ENCODE assay signal across 8 cellular contexts in the genomic region with DNA sequence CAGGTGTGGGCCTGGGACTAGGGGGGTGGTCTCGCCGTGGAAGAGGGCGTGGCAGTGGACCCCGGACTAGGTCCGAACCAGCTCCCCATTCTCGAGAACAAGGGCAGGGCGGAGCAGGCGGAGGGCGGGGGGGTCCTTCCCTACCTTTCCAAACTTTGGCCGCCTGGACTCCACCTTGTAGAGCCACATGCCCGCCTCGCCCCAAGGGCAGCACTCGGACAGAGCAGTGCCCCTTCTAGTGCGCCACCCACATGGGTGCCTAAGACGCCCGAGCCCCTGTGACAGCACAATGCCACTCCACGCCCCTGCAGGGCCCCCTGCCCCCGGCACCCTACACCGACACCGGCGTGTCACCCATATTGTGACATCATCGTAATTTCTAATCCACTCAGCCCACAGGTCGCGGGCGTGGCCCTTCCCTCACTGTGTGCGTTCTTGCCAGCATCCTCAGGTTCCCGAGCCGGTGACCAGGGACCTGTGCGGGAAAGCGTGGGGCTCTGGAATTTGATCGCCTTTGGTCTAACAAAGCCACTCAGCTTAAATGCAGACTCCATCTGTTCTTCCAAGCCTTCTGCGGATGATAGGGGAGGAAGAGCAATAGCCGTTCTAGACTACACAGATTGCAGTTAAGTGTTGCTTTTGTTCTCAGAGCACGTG. TPM values are rescaled to one million over a fixed set of nuclear protein-coding genes. Genes with fewer than 3 reads are reported as not detected.
DNase-seq lines count a peak whose midpoint lies in the region; ATAC-seq and TF ChIP-seq lines count a peak whose summit lies in the region.

No MANE protein-coding gene starts in this region.

- H3K27me3 ChIP-seq in DND-41 (ENCODE audit: insufficient read depth, low read length, poor library complexity) = no peaks in the 10 kb centered on the region
- no peaks in the 10 kb centered on the region for H3K27me3 ChIP-seq in trophoblast cell (ENCODE audit: insufficient read depth, low read length)

- H2BK12ac ChIP-seq in trophoblast cell (ENCODE audit: low read length) = peak overlapping the region; percentile 61

- TF ChIP-seq CTCF in DND-41 (IDR thresholded peaks at IDR 0.05; ENCODE audit: borderline replicate concordance, extremely low read depth, low read length, poor library complexity, severe bottlenecking) = no peak

- H3K4me1 ChIP-seq in DND-41 (ENCODE audit: insufficient read depth, low read length) (peaks cover 39% of the 10 kb centered on the region), trophoblast cell (ENCODE audit: control insufficient read depth in 1 of 2, insufficient read depth in 2 of 2, low read length in 2 of 2) (peaks cover 4 to 12% of the 10 kb centered on the region in 2 experiments)

- H3K23ac ChIP-seq in trophoblast cell (ENCODE audit: low read length) = no peak overlapping the region

- peaks cover 33% of the 10 kb centered on the region for H4K20me1 ChIP-seq in DND-41 (ENCODE audit: insufficient read depth, low read length)

- peak overlapping the region; percentile 78 for H3K14ac ChIP-seq in trophoblast cell (ENCODE audit: low read length)

- peak overlapping the region; percentile 42 for H3K4ac ChIP-seq in trophoblast cell (ENCODE audit: low read depth, low read length)

- peak overlapping the region; percentile 95 for H4K8ac ChIP-seq in trophoblast cell (ENCODE audit: low read depth, low read length)

- H4K12ac ChIP-seq in trophoblast cell (ENCODE audit: low read depth, low read length) = peak overlapping the region; percentile 95

- peak overlapping the region; percentile 67 for H2AFZ ChIP-seq in DND-41 (ENCODE audit: low read depth, low read length)
- peak overlapping the region; percentile 91 for H2AFZ ChIP-seq in trophoblast cell (ENCODE audit: insufficient read depth, low read length, poor library complexity)

- no CpG with 5 or more reads among the region's 34 CpGs for WGBS in trophoblast cell (ENCODE audit: extremely low coverage, insufficient coverage, insufficient read length)

- H2BK120ac ChIP-seq in trophoblast cell (ENCODE audit: insufficient read depth, low read length, poor library complexity) = peak overlapping the region; percentile 73

- H3K4me2 ChIP-seq in DND-41 (ENCODE audit: insufficient read depth, low read length) (peak overlapping the region; percentile 70), trophoblast cell (ENCODE audit: low read length) (peak overlapping the region; percentile 96)

- DNase-seq in DND-41 (no peak), NCI-H2107 (lab: John Stamatoyannopoulos, UW) (peak; percentile 70), activated T-helper 1 cell treated with Interleukin-2 at 50 U/mL for 16 hours (ENCODE audit: low read depth) (peak; percentile 9), germinal center (ENCODE audit: low spot score) (peak; percentile 19), trophoblast cell (peak; percentile 68 to 76), occipital lobe (lab: John Stamatoyannopoulos, UW) (no peak), dedifferentiated amniotic fluid mesenchymal stem cell (ENCODE audit: extremely low spot score) (no peak)

- ATAC-seq in DND-41 (ENCODE audit: insufficient read depth, low read depth) = no peak
- ATAC-seq in GM21786 (IDR thresholded peaks at IDR 0.05; ENCODE audit: unreplicated experiment) = no peak

- peaks cover 10% of the 10 kb centered on the region for H3K79me1 ChIP-seq in trophoblast cell (ENCODE audit: low read length)

- H3K18ac ChIP-seq in trophoblast cell (ENCODE audit: low read length) = peak overlapping the region; percentile 66

- H4K91ac ChIP-seq in trophoblast cell (ENCODE audit: low read depth, low read length) = peak overlapping the region; percentile 76

- H2BK5ac ChIP-seq in trophoblast cell (ENCODE audit: low read depth, low read length, poor library complexity) = no peak overlapping the region

- peak overlapping the region; percentile 77 to 87; a peak in 3 of 4 replicates for H3K4me3 ChIP-seq in DND-41 (ENCODE audit: low read depth in 1 of 2, low read length in 2 of 2)
- peak overlapping the region; percentile 77 for H3K4me3 ChIP-seq in trophoblast cell (ENCODE audit: low read depth, low read length)

- peak overlapping the region; percentile 65 for H3K27ac ChIP-seq in DND-41 (ENCODE audit: low read length)
- no peak overlapping the region for H3K27ac ChIP-seq in trophoblast cell (ENCODE audit: low read depth, low read length)

- no peaks in the 10 kb centered on the region for H3K9me3 ChIP-seq in DND-41 (ENCODE audit: insufficient read depth, low read length, severe bottlenecking)
- H3K9me3 ChIP-seq in trophoblast cell (ENCODE audit: insufficient read depth, low read depth, low read length) = no peaks in the 10 kb centered on the region

- H3K36me3 ChIP-seq in DND-41 (ENCODE audit: insufficient read depth, low read length) (peaks cover 38% of the 10 kb centered on the region), trophoblast cell (ENCODE audit: control insufficient read depth in 1 of 2, insufficient read depth in 2 of 2, low read length in 2 of 2) (peaks cover under 1 to 10% of the 10 kb centered on the region in 2 experiments)

- peaks cover 43% of the 10 kb centered on the region for H3K79me2 ChIP-seq in DND-41 (ENCODE audit: insufficient read depth, low read length)
- H3K79me2 ChIP-seq in trophoblast cell (ENCODE audit: control insufficient read depth, insufficient read depth, low read length, poor library complexity) = peaks cover 14% of the 10 kb centered on the region

- H3K9ac ChIP-seq in DND-41 (ENCODE audit: low read depth, low read length) (peak overlapping the region; percentile 99), trophoblast cell (ENCODE audit: low read length) (peak overlapping the region; percentile 79)

- peak overlapping the region; percentile 42 for H2AK5ac ChIP-seq in trophoblast cell (ENCODE audit: low read length)

RNA-seq across cellular contexts. Expression of a gene that starts 0.6 kb away (rescaled TPM):
- 444 and 486 TPM in 2 replicates for polyA plus RNA-seq in trophoblast cell (2013)
- total RNA-seq in occipital lobe = 706 TPM

RNA-seq across cellular contexts. Expression of a gene that starts 31.3 kb away (rescaled TPM):
- 13.5 and 14.9 TPM in 2 replicates for polyA plus RNA-seq in trophoblast cell (2013)
- total RNA-seq in occipital lobe = 8.1 TPM

RNA-seq across cellular contexts. Expression of a gene that starts 47.5 kb away (rescaled TPM):
- 9.2 and 9.4 TPM in 2 replicates for polyA plus RNA-seq in trophoblast cell (2013)
- 1.7 TPM for total RNA-seq in occipital lobe

Comparison
In these comparisons a context has a peak if more than half of its experiments do, and no peak if none do; other contexts are left out.
1. DNase-seq: peak in NCI-H2107 (single experiment), activated T-helper 1 cell treated with Interleukin-2 at 50 U/mL for 16 hours (single experiment), germinal center (single experiment) and trophoblast cell (2 of 2); none in DND-41 (single experiment), occipital lobe (single experiment) and dedifferentiated amniotic fluid mesenchymal stem cell (single experiment).